23 cellular contexts compared by ENCODE assay signal in genomic region chr12:116183741-116184141, GRCh38.
DNase-seq lines count a peak whose midpoint lies in the region; ATAC-seq and TF ChIP-seq lines count a peak whose summit lies in the region.
"Had no signal": no experiment of that assay in that cellular context is flagged by ENCODE, and none has a peak within 500 bp of the region (broad histone marks: within the 10 kb centered on the region; RNA-seq: fewer than 3 reads in every experiment).

No MANE protein-coding gene starts in this region.

- H3K36me3 Mint-ChIP-seq in natural killer cell treated with Interleukin-12 subunit alpha and Interleukin-12 subunit beta and Interleukin-15 and Interleukin-18, amount 100 ng/mL, for 72 hours, result peaks cover 4% of the 10 kb centered on the region
- no peaks in the 10 kb centered on the region for H3K36me3 Mint-ChIP-seq in natural killer cell
- H3K36me3 Mint-ChIP-seq: CD4-positive, alpha-beta memory T cell; mesothelial cell of epicardium had no signal

- no peaks in the 10 kb centered on the region for H3K9me3 Mint-ChIP-seq in natural killer cell treated with Interleukin-12 subunit alpha and Interleukin-12 subunit beta and Interleukin-15 and Interleukin-18, amount 100 ng/mL, for 72 hours
- no peaks in the 10 kb centered on the region for H3K9me3 Mint-ChIP-seq in natural killer cell
- H3K9me3 Mint-ChIP-seq: CD4-positive, alpha-beta memory T cell; mesothelial cell of epicardium had no signal

- H3K4me1 Mint-ChIP-seq in natural killer cell treated with Interleukin-12 subunit alpha and Interleukin-12 subunit beta and Interleukin-15 and Interleukin-18, amount 100 ng/mL, for 72 hours (ENCODE audit: low read depth in 2 of 2), result peaks cover 44 to 62% of the 10 kb centered on the region in 2 donors
- H3K4me1 Mint-ChIP-seq in natural killer cell, result peaks cover 47 to 53% of the 10 kb centered on the region in 2 donors

- H3K27me3 Mint-ChIP-seq in natural killer cell treated with Interleukin-12 subunit alpha and Interleukin-12 subunit beta and Interleukin-15 and Interleukin-18, amount 100 ng/mL, for 72 hours, result no peaks in the 10 kb centered on the region
- H3K27me3 Mint-ChIP-seq in natural killer cell (ENCODE audit: low read depth in 2 of 2), result no peaks in the 10 kb centered on the region
- H3K27me3 Mint-ChIP-seq: activated CD4-positive, alpha-beta T cell treated with anti-CD3 and anti-CD28 coated beads for 36 hours; CD4-positive, alpha-beta memory T cell had no signal

- peak overlapping the region; percentile 11 for H3K9ac ChIP-seq in SK-N-MC (ENCODE audit: insufficient read length)

- no peak for TF ChIP-seq CTCF in natural killer cell (IDR thresholded peaks at IDR 0.05)

- no peak overlapping the region for H3K27ac ChIP-seq in SK-N-MC
- H3K27ac ChIP-seq: body of pancreas, right atrium auricular region, tibial artery had no signal

- H3K27ac Mint-ChIP-seq in natural killer cell treated with Interleukin-12 subunit alpha and Interleukin-12 subunit beta and Interleukin-15 and Interleukin-18, amount 100 ng/mL, for 72 hours, result peak overlapping the region; percentile 88 to 96
- peak overlapping the region in 1 of 2 donors; percentile 27 for H3K27ac Mint-ChIP-seq in natural killer cell
- H3K27ac Mint-ChIP-seq: activated CD4-positive, alpha-beta T cell treated with anti-CD3 and anti-CD28 coated beads for 36 hours; CD4-positive, alpha-beta memory T cell; mesothelial cell of epicardium had no signal

- intact Hi-C loops in natural killer cell (cut with micrococcal nuclease) (no loop called here), Right ventricle myocardium inferior (cut with DNase I) (loop anchor here (5.0 kb wide), 1 partner anchor 39 kb away; no protein-coding TSS in a partner anchor)

- ATAC-seq in natural killer cell treated with Interleukin-12 subunit alpha and Interleukin-12 subunit beta and Interleukin-15 and Interleukin-18, amount 100 ng/mL, for 72 hours, result peak in 1 of 2 donors; percentile 32
- ATAC-seq in natural killer cell (no peak), Right ventricle myocardium inferior (no peak)
- ATAC-seq: activated CD4-positive, alpha-beta T cell treated with anti-CD3 and anti-CD28 coated beads for 36 hours; body of pancreas; HCT116 had no signal

- H3K4me3 Mint-ChIP-seq in natural killer cell treated with Interleukin-12 subunit alpha and Interleukin-12 subunit beta and Interleukin-15 and Interleukin-18, amount 100 ng/mL, for 72 hours, result peak overlapping the region; percentile 55
- H3K4me3 Mint-ChIP-seq in natural killer cell, result no peak overlapping the region
- H3K4me3 Mint-ChIP-seq: activated CD4-positive, alpha-beta T cell treated with anti-CD3 and anti-CD28 coated beads for 36 hours; mesothelial cell of epicardium had no signal

- H3K4me3 ChIP-seq in SK-N-MC, result no peak overlapping the region
- H3K4me3 ChIP-seq: body of pancreas, right atrium auricular region, tibial artery had no signal

- no peaks in the 10 kb centered on the region for H3K9me3 ChIP-seq in SK-N-MC (ENCODE audit: low read depth, low read length)
- H3K9me3 ChIP-seq: body of pancreas, right atrium auricular region, tibial artery had no signal

- DNase-seq in natural killer cell treated with Interleukin-12 subunit alpha and Interleukin-12 subunit beta and Interleukin-15 and Interleukin-18, amount 100 ng/mL, for 72 hours (ENCODE audit: low spot score), result no peak
- DNase-seq in natural killer cell (no peak), SK-N-MC (ENCODE audit: low read depth, low spot score) (no peak), fibroblast of peridontal ligament (ENCODE audit: extremely low read depth) (peak; percentile 40), retina (no peak), UCSD-AML1 (lab: John Stamatoyannopoulos, UW; ENCODE audit: unreplicated experiment) (no peak), DMS153 treated with DMSO at 0.1 percent for 48 hours (lab: John Stamatoyannopoulos, UW; ENCODE audit: unreplicated experiment) (no peak), Right ventricle myocardium inferior (ENCODE audit: missing footprints) (no peak)
- DNase-seq: activated CD4-positive, alpha-beta T cell treated with anti-CD3 and anti-CD28 coated beads for 36 hours; activated CD8-positive, alpha-beta memory T cell treated with anti-CD3 and anti-CD28 coated beads, Interleukin-2, amount 50 U/mL, for 4 hours; activated naive CD4-positive, alpha-beta T cell treated with Interleukin-2 at 50 U/mL for 16 hours; body of pancreas; CD4-positive, alpha-beta memory T cell; DMS79 treated with DMSO at 0.1 percent for 48 hours; Karpas-422; NCI-H1092 treated with DMSO at 0.1 percent for 48 hours; NCI-H2081 treated with DMSO at 0.1 percent for 48 hours; NCI-H69; stimulated activated naive CD4-positive, alpha-beta T cell; tibial artery had no signal

- no peaks in the 10 kb centered on the region for H3K36me3 ChIP-seq in SK-N-MC (ENCODE audit: insufficient read depth, low read length)
- H3K36me3 ChIP-seq: right atrium auricular region, tibial artery had no signal
